ENCODE assay signal across 11 cellular contexts in genomic region chr1:199272107-199272506, GRCh38.
A peak's percentile ranks its signal among the peaks of the same experiment; 100 is the strongest.
DNase-seq lines count a peak whose midpoint lies in the region; ATAC-seq and TF ChIP-seq lines count a peak whose summit lies in the region.
"Had no signal": no experiment of that assay in that cellular context is flagged by ENCODE, and none has a peak within 500 bp of the region (broad histone marks: within the 10 kb centered on the region; RNA-seq: fewer than 3 reads in every experiment).

No MANE protein-coding gene starts in this region.

- H3K4me1 ChIP-seq in SK-N-SH (ENCODE audit: control insufficient read depth in 1 of 2, insufficient read depth in 2 of 2, low read depth in 1 of 2, low read length in 1 of 2): peaks cover 10 to 24% of the 10 kb centered on the region in 2 experiments; a peak in 3 of 4 replicates

- H3K79me2 ChIP-seq in SK-N-SH (ENCODE audit: insufficient read depth): no peaks in the 10 kb centered on the region

- no peaks in the 10 kb centered on the region for H4K20me1 ChIP-seq in SK-N-SH (ENCODE audit: insufficient read depth)

- no peaks in the 10 kb centered on the region for H3K9me3 ChIP-seq in SK-N-SH
- H3K9me3 ChIP-seq: thyroid gland had no signal

- peak overlapping the region; percentile 78 to 90 for H3K27ac ChIP-seq in SK-N-SH (ENCODE audit: low read depth in 2 of 2, low read length in 1 of 2)
- H3K27ac ChIP-seq: thyroid gland had no signal

- H2AFZ ChIP-seq in SK-N-SH (ENCODE audit: low read depth): peak overlapping the region; percentile 31

- ATAC-seq in HG02798 (IDR thresholded peaks at IDR 0.05; ENCODE audit: poor library complexity, unreplicated experiment): no peak
- ATAC-seq in HG03432 (IDR thresholded peaks at IDR 0.05; ENCODE audit: unreplicated experiment): no peak
- ATAC-seq: left colon had no signal

- H3K36me3 ChIP-seq in SK-N-SH (replicated peaks in 1 of 2; ENCODE audit: control insufficient read depth in 1 of 2, insufficient read depth in 2 of 2, low read length in 1 of 2): no peaks in the 10 kb centered on the region
- H3K36me3 ChIP-seq: thyroid gland had no signal

- TF ChIP-seq RAD21 in SK-N-SH (IDR thresholded peaks at IDR 0.05; ENCODE audit: low read length): no peak

- no peak overlapping the region; the same call in 1 of the 2 replicates for H3K9ac ChIP-seq in SK-N-SH

- no peaks in the 10 kb centered on the region for H3K27me3 ChIP-seq in SK-N-SH (ENCODE audit: insufficient read depth)
- H3K27me3 ChIP-seq: thyroid gland had no signal

- H3K9me2 ChIP-seq in SK-N-SH: no peaks in the 10 kb centered on the region

- TF ChIP-seq CTCF in SK-N-SH (IDR thresholded peaks at IDR 0.05) (no peak), foreskin fibroblast (IDR thresholded peaks at IDR 0.05; ENCODE audit: low read depth, low read length) (no peak)

- H3K4me2 ChIP-seq in SK-N-SH: peak overlapping the region; percentile 0; the same call in 1 of the 2 replicates

- no peak for TF ChIP-seq EP300 in SK-N-SH (IDR thresholded peaks at IDR 0.05; ENCODE audit: borderline replicate concordance in 1 of 2, low read depth in 1 of 2, low read length in 1 of 2)

- peaks cover 15% of the 10 kb centered on the region for H3F3A ChIP-seq in SK-N-SH (replicated peaks; ENCODE audit: insufficient read depth)

- no peak overlapping the region for H3K4me3 ChIP-seq in SK-N-SH (ENCODE audit: low read depth in 2 of 2, low read length in 1 of 2)
- H3K4me3 ChIP-seq in foreskin fibroblast (ENCODE audit: low read depth in 1 of 2, low read length in 2 of 2): no peak overlapping the region
- H3K4me3 ChIP-seq: thyroid gland had no signal

- DNase-seq in HCEC 1CT: peak; percentile 37
- DNase-seq in SK-N-SH: no peak
- peak; percentile 78 to 85 for DNase-seq in foreskin fibroblast
- peak; percentile 28 for DNase-seq in smooth muscle cell of the brain vasculature (ENCODE audit: low read depth, low spot score)
- no peak for DNase-seq in putamen (ENCODE audit: low spot score)
- DNase-seq: activated naive CD8-positive, alpha-beta T cell treated with anti-CD3 and anti-CD28 coated beads, Interleukin-2, amount 50 U/mL, for 24 hours; left colon; NK-92 treated with Interleukin-12 subunit alpha and Interleukin-12 subunit beta, amount 100 ng/mL, for 24 hours had no signal

- POLR2A ChIA-PET in SK-N-SH (lab: Yijun Ruan, JAX): no interaction called here

- 55% methylated on average over 3 of the region's 3 CpGs for WGBS in SK-N-SH (ENCODE audit: low lambda C conversion rate)

- CTCF ChIA-PET in SK-N-SH (lab: Yijun Ruan, JAX): no interaction called here

TF ChIP-seq in SK-N-SH, 30 proteins besides CTCF, POLR2A, EP300 and RAD21:
- TF ChIP-seq MAX (IDR thresholded peaks at IDR 0.05; ENCODE audit: low read depth): no peak
- no peak for TF ChIP-seq MEF2A (IDR thresholded peaks at IDR 0.05; ENCODE audit: borderline replicate concordance, low read depth)
- TF ChIP-seq FOXJ3 (CRISPR knock-in tag; IDR thresholded peaks at IDR 0.05): no peak
- TF ChIP-seq GATA2 (CRISPR knock-in tag; IDR thresholded peaks at IDR 0.05): no peak
- no peak for TF ChIP-seq REST (IDR thresholded peaks at IDR 0.05; ENCODE audit: low read depth, low read length)
- TF ChIP-seq RXRA (IDR thresholded peaks at IDR 0.05; ENCODE audit: borderline replicate concordance, low read depth): no peak
- TF ChIP-seq USF1 (IDR thresholded peaks at IDR 0.05; ENCODE audit: borderline replicate concordance, low read depth): no peak

Comparison
In these comparisons a context has a peak if more than half of its experiments do, and no peak if none do; other contexts are left out.
1. DNase-seq: peak in HCEC 1CT (single experiment), foreskin fibroblast (2 of 2) and smooth muscle cell of the brain vasculature (single experiment); none in SK-N-SH (single experiment) and putamen (single experiment).